ENCODE assay signal across 9 cellular contexts in genomic region chr3:128498127-128498626, GRCh38. TPM values are rescaled to one million over a fixed set of nuclear protein-coding genes. Genes with fewer than 3 reads are reported as not detected.
DNase-seq lines count a peak whose midpoint lies in the region; ATAC-seq, FAIRE-seq and TF ChIP-seq lines count a peak whose summit lies in the region.
"Had no signal": no experiment of that assay in that cellular context is flagged by ENCODE, and none has a peak within 500 bp of the region (broad histone marks: within the 10 kb centered on the region; RNA-seq: fewer than 3 reads in every experiment).

No MANE protein-coding gene starts in this region.

- no peaks in the 10 kb centered on the region for H4K20me1 ChIP-seq in hepatocyte (ENCODE audit: insufficient read depth, poor library complexity, severe bottlenecking)

- 67% methylated on average over 5 of the region's 5 CpGs for WGBS in hepatocyte (ENCODE audit: low lambda C conversion rate, missing lambda C conversion rate)
- WGBS in thymus: 38% methylated on average over 5 of the region's 5 CpGs

- no peak for FAIRE-seq in kidney (lab: Jason Lieb, UNC)

- H3K27ac ChIP-seq in hepatocyte (no peak overlapping the region), thymus (ENCODE audit: low read depth) (no peak overlapping the region), kidney (ENCODE audit: low read depth in 2 of 2, low read length in 2 of 2) (no peak overlapping the region)

- no peaks in the 10 kb centered on the region for H3K9me2 ChIP-seq in hepatocyte (replicated peaks; ENCODE audit: insufficient read depth)

- TF ChIP-seq CTCF in hepatocyte (IDR thresholded peaks at IDR 0.05; ENCODE audit: poor library complexity) (no peak), kidney (IDR thresholded peaks at IDR 0.05; ENCODE audit: borderline replicate concordance, extremely low read depth, insufficient read depth) (no peak)

- H3K4me3 ChIP-seq in hepatocyte (peak overlapping the region; percentile 67), thymus (ENCODE audit: low read length) (peak overlapping the region; percentile 71), kidney (ENCODE audit: low read length in 2 of 2) (no peak overlapping the region)

- no peaks in the 10 kb centered on the region for H3K4me1 ChIP-seq in hepatocyte (ENCODE audit: insufficient read depth)
- no peaks in the 10 kb centered on the region for H3K4me1 ChIP-seq in thymus (ENCODE audit: control insufficient read depth, insufficient read depth, low read length)
- peaks cover 0 to 9% of the 10 kb centered on the region in 2 donors for H3K4me1 ChIP-seq in kidney (ENCODE audit: control insufficient read depth in 1 of 2, insufficient read depth in 1 of 2, low read depth in 1 of 2, low read length in 2 of 2)

- no peak for DNase-seq in activated T-cell treated with anti-CD3 and anti-CD28 coated beads, Interleukin-2, amount 50 U/mL, for 24 hours
- DNase-seq in activated T-cell treated with anti-CD3 and anti-CD28 coated beads, Interleukin-2, amount 50 U/mL, for 1 hour: no peak
- DNase-seq in SK-N-DZ (ENCODE audit: low spot score) (peak; percentile 11), hepatocyte (ENCODE audit: low spot score) (no peak), NCI-H524 treated with DMSO at 0.1 percent for 48 hours (lab: John Stamatoyannopoulos, UW) (no peak), kidney (no peak)

- H3K4me2 ChIP-seq in hepatocyte: peak overlapping the region; percentile 90

- H3K27me3 ChIP-seq in hepatocyte (peaks cover 68% of the 10 kb centered on the region), thymus (ENCODE audit: control insufficient read depth, insufficient read depth) (peaks cover 48% of the 10 kb centered on the region)

- H2AFZ ChIP-seq in hepatocyte: no peak overlapping the region

- H3K36me3 ChIP-seq in hepatocyte (replicated peaks; ENCODE audit: insufficient read depth, low read depth) (no peaks in the 10 kb centered on the region), thymus (ENCODE audit: control insufficient read depth, insufficient read depth) (no peaks in the 10 kb centered on the region), kidney (ENCODE audit: control insufficient read depth in 1 of 2, insufficient read depth in 2 of 2, low read length in 2 of 2) (no peaks in the 10 kb centered on the region)

- no peaks in the 10 kb centered on the region for H3K9me3 ChIP-seq in hepatocyte (ENCODE audit: low read depth)
- H3K9me3 ChIP-seq in thymus (ENCODE audit: control insufficient read depth): peaks cover 3% of the 10 kb centered on the region
- no peaks in the 10 kb centered on the region for H3K9me3 ChIP-seq in kidney (ENCODE audit: control insufficient read depth in 1 of 2, low read length in 2 of 2)

- peak overlapping the region; percentile 5 for H3K4me3 Mint-ChIP-seq in activated T-cell treated with anti-CD3 and anti-CD28 coated beads, Interleukin-2, amount 50 U/mL, for 24 hours

- no peaks in the 10 kb centered on the region for H3K9me3 Mint-ChIP-seq in activated T-cell treated with anti-CD3 and anti-CD28 coated beads, Interleukin-2, amount 50 U/mL, for 24 hours

- peak overlapping the region in 1 of 2 donors; percentile 17 for H3K9ac ChIP-seq in kidney (ENCODE audit: low read length in 2 of 2)

- peaks cover 69% of the 10 kb centered on the region for H3K27me3 Mint-ChIP-seq in activated T-cell treated with anti-CD3 and anti-CD28 coated beads, Interleukin-2, amount 50 U/mL, for 24 hours

- H3K36me3 Mint-ChIP-seq in activated T-cell treated with anti-CD3 and anti-CD28 coated beads, Interleukin-2, amount 50 U/mL, for 24 hours (ENCODE audit: low read depth): no peaks in the 10 kb centered on the region

- no peaks in the 10 kb centered on the region for H3K79me2 ChIP-seq in hepatocyte

- no peak for ATAC-seq in GM18868 (IDR thresholded peaks at IDR 0.05; ENCODE audit: unreplicated experiment)

- H3K4me1 Mint-ChIP-seq in activated T-cell treated with anti-CD3 and anti-CD28 coated beads, Interleukin-2, amount 50 U/mL, for 24 hours (ENCODE audit: low read depth): peaks cover 12% of the 10 kb centered on the region

- intact Hi-C loops in kidney (cut with DNase I): loop anchor here (10.0 kb wide), 1 partner anchor 323 kb away; no protein-coding TSS in a partner anchor

- H3K27ac Mint-ChIP-seq in activated T-cell treated with anti-CD3 and anti-CD28 coated beads, Interleukin-2, amount 50 U/mL, for 24 hours: no peak overlapping the region

RNA-seq across cellular contexts. Expression of gene GATA2, which starts 5.2 kb away (rescaled TPM):
- 116 and 129 TPM in 2 replicates for polyA plus RNA-seq in SK-N-DZ (2014; cell fraction: cytosol; rRNA removed)
- 130 and 136 TPM in 2 replicates for polyA plus RNA-seq in SK-N-DZ (2014; cell fraction: nucleus; rRNA removed)
- total RNA-seq in hepatocyte (0.88 and 2.6 TPM in 2 replicates), kidney (31.4 TPM)
- polyA plus RNA-seq in hepatocyte (2.4 and 3.5 TPM in 2 replicates), thymus (5.1 TPM), kidney (ENCODE audit: insufficient read depth, low read depth, low replicate concordance) (22.9 TPM)
- total RNA-seq: myocyte had no signal

RNA-seq across cellular contexts. Expression of gene DNAJB8, which starts 31.5 kb away (rescaled TPM):
- not detected in 2 replicates for polyA plus RNA-seq in SK-N-DZ (2014; cell fraction: cytosol; rRNA removed)
- not detected in 2 replicates for polyA plus RNA-seq in SK-N-DZ (2014; cell fraction: nucleus; rRNA removed)
- not detected in 2 replicates for total RNA-seq in hepatocyte
- not detected in 2 replicates for polyA plus RNA-seq in hepatocyte
- not detected for polyA plus RNA-seq in thymus
- total RNA-seq in kidney: not detected
- not detected for polyA plus RNA-seq in kidney (ENCODE audit: insufficient read depth, low read depth, low replicate concordance)
- total RNA-seq: myocyte had no signal

Comparison
In these comparisons a context has a peak if more than half of its experiments do, and no peak if none do; other contexts are left out.
1. H3K4me3 ChIP-seq: peak in hepatocyte (single experiment) and thymus (single experiment); none in kidney (0 of 2).